In genomic region chr2:73987109-73987947, GRCh38 we compare ENCODE assay signal across 9 cellular contexts. TPM values are rescaled to one million over a fixed set of nuclear protein-coding genes. Genes with fewer than 3 reads are reported as not detected.
DNase-seq lines count a peak whose midpoint lies in the region; ATAC-seq, FAIRE-seq and TF ChIP-seq lines count a peak whose summit lies in the region.
"Had no signal": no experiment of that assay in that cellular context is flagged by ENCODE, and none has a peak within 500 bp of the region (broad histone marks: within the 10 kb centered on the region; RNA-seq: fewer than 3 reads in every experiment).

No MANE protein-coding gene starts in this region.

- no peak overlapping the region for H2BK5ac ChIP-seq in mesenchymal stem cell (ENCODE audit: low read depth, low read length, poor library complexity, severe bottlenecking)

- WGBS in mammary epithelial cell (ENCODE audit: low coverage, missing lambda C conversion rate) = 66% methylated on average over 15 of the region's 24 CpGs
- 68% methylated on average over 23 of the region's 24 CpGs for WGBS in mesenchymal stem cell
- 38 to 51% methylated on average over 24 of the region's 24 CpGs for WGBS in tibial nerve, 2 donors

- H3K23ac ChIP-seq in mesenchymal stem cell (ENCODE audit: low read length in 2 of 2) = no peak overlapping the region

- no peak for ATAC-seq in HG03342 (IDR thresholded peaks at IDR 0.05; ENCODE audit: unreplicated experiment)

- H3K18ac ChIP-seq in mesenchymal stem cell (ENCODE audit: low read depth in 1 of 2, low read length in 2 of 2) = no peak overlapping the region

- CTCF ChIA-PET in mammary epithelial cell (lab: Charles Lee; ENCODE audit: low non-redundant PET) = no interaction called here

- H3K27ac ChIP-seq in mammary epithelial cell (ENCODE audit: insufficient read depth, low read depth, low read length) = no peak overlapping the region
- no peak overlapping the region for H3K27ac ChIP-seq in mesenchymal stem cell (ENCODE audit: low read length, poor library complexity, severe bottlenecking)
- H3K27ac ChIP-seq in tibial artery = no peak overlapping the region
- no peak overlapping the region for H3K27ac ChIP-seq in tibial nerve
- H3K27ac ChIP-seq: SJSA1 had no signal

- no peak overlapping the region for H2BK120ac ChIP-seq in mesenchymal stem cell (ENCODE audit: low read depth, low read length)

- peak overlapping the region in 1 of 2 experiments; percentile 9 for H3K14ac ChIP-seq in mesenchymal stem cell (ENCODE audit: low read length in 2 of 2)

- TF ChIP-seq CTCF in mammary epithelial cell (conservative IDR thresholded peaks at IDR 0.05 in 1 of 2, IDR thresholded peaks at IDR 0.05 in 1 of 2; ENCODE audit: extremely low read depth in 1 of 2, insufficient read depth in 1 of 2, low read depth in 1 of 2, low read length in 2 of 2) (no peak), tibial artery (IDR thresholded peaks at IDR 0.05) (peak in 1 of 2 experiments; percentile 33), tibial nerve (IDR thresholded peaks at IDR 0.05) (peak in 2 of 5 experiments; percentile 16 to 30)

- no peak for TF ChIP-seq POLR2A in GM12891 (IDR thresholded peaks at IDR 0.05; ENCODE audit: low read depth, low read length)
- no peak for TF ChIP-seq POLR2A in tibial nerve (IDR thresholded peaks at IDR 0.05)

- no peak overlapping the region for H2BK15ac ChIP-seq in mesenchymal stem cell (ENCODE audit: low read depth, poor library complexity, severe bottlenecking)

- H3K79me2 ChIP-seq in mammary epithelial cell (ENCODE audit: insufficient read depth, low read length) = peaks cover 67% of the 10 kb centered on the region

- H4K91ac ChIP-seq in mesenchymal stem cell (ENCODE audit: low read length) = no peak overlapping the region

- no TSS peak for BruUV-seq in mammary epithelial cell (replicated peaks; lab: Mats Ljungman, UMichigan)

- peak; percentile 41 for FAIRE-seq in GM12891 (lab: Jason Lieb, UNC)

- H3K4me3 ChIP-seq in mammary epithelial cell (replicated peaks in 1 of 3; ENCODE audit: insufficient read depth in 1 of 3, low read depth in 2 of 3, low read length in 3 of 3) = peak overlapping the region in 2 of 3 experiments; percentile 19 to 33
- H3K4me3 ChIP-seq in mesenchymal stem cell (ENCODE audit: insufficient read depth in 1 of 2, low read depth in 1 of 2, low read length in 2 of 2) = no peak overlapping the region
- peak overlapping the region; percentile 0 to 10 for H3K4me3 ChIP-seq in tibial artery
- H3K4me3 ChIP-seq in tibial nerve = peak overlapping the region in 2 of 4 donors; percentile 4 to 76
- H3K4me3 ChIP-seq: SJSA1 had no signal

- H2AFZ ChIP-seq in mammary epithelial cell (ENCODE audit: low read depth, low read length) (no peak overlapping the region), mesenchymal stem cell (ENCODE audit: low read depth, low read length) (no peak overlapping the region)

- H3K9ac ChIP-seq in mammary epithelial cell (ENCODE audit: insufficient read depth, low read length) (no peak overlapping the region), mesenchymal stem cell (ENCODE audit: low read length) (no peak overlapping the region)

- no peak overlapping the region for H4K8ac ChIP-seq in mesenchymal stem cell (ENCODE audit: low read length)

- no peak overlapping the region for H2BK12ac ChIP-seq in mesenchymal stem cell (ENCODE audit: low read length in 2 of 2)

- H3K79me1 ChIP-seq in mesenchymal stem cell (replicated peaks; ENCODE audit: low read length, poor library complexity, severe bottlenecking) = peaks cover 41% of the 10 kb centered on the region

- no peak for TF ChIP-seq EP300 in tibial nerve (IDR thresholded peaks at IDR 0.05)

- H3K9me3 ChIP-seq in mammary epithelial cell (replicated peaks; ENCODE audit: insufficient read depth, low read length) (no peaks in the 10 kb centered on the region), mesenchymal stem cell (ENCODE audit: control insufficient read depth, low read length) (no peaks in the 10 kb centered on the region), tibial artery (no peaks in the 10 kb centered on the region), tibial nerve (no peaks in the 10 kb centered on the region)
- H3K9me3 ChIP-seq: SJSA1 had no signal

- intact Hi-C loops in mammary epithelial cell (cut with micrococcal nuclease) (no loop called here), tibial artery (cut with DNase I; ENCODE audit: low total_unique reads) (no loop called here)

- no peaks in the 10 kb centered on the region for H4K20me1 ChIP-seq in mammary epithelial cell (ENCODE audit: insufficient read depth, low read length)

- H3K36me3 ChIP-seq in mammary epithelial cell (ENCODE audit: insufficient read depth, low read length) = peaks cover 2% of the 10 kb centered on the region
- H3K36me3 ChIP-seq in mesenchymal stem cell (ENCODE audit: control insufficient read depth in 1 of 2, insufficient read depth in 2 of 2, low read depth in 1 of 2, low read length in 2 of 2) = peaks cover 0 to 11% of the 10 kb centered on the region in 2 experiments
- H3K36me3 ChIP-seq in tibial artery = no peaks in the 10 kb centered on the region
- no peaks in the 10 kb centered on the region for H3K36me3 ChIP-seq in tibial nerve

- DNase-seq in GM12891 (ENCODE audit: insufficient read length, low spot score) (no peak), RPMI8226 (peak; percentile 72), mammary epithelial cell (peak; percentile 39), mesenchymal stem cell (peak; percentile 55), tibial artery (no peak), tibial nerve (ENCODE audit: low spot score in 2 of 2) (no peak), A172 (ENCODE audit: low spot score) (no peak)

- peaks cover 57% of the 10 kb centered on the region for H3K4me1 ChIP-seq in mammary epithelial cell (ENCODE audit: insufficient read depth, low read length)
- H3K4me1 ChIP-seq in mesenchymal stem cell (ENCODE audit: control insufficient read depth, insufficient read depth, low read depth, low read length) = peaks cover 33% of the 10 kb centered on the region
- peaks cover 0 to 47% (median 34%) of the 10 kb centered on the region in 4 donors for H3K4me1 ChIP-seq in tibial artery
- H3K4me1 ChIP-seq in tibial nerve = peaks cover 0 to 43% (median 35%) of the 10 kb centered on the region in 4 donors

- H2AK5ac ChIP-seq in mesenchymal stem cell (ENCODE audit: low read length, severe bottlenecking) = no peak overlapping the region

- H3K4ac ChIP-seq in mesenchymal stem cell (ENCODE audit: low read depth in 1 of 2, low read length in 2 of 2) = no peak overlapping the region

- in situ Hi-C loops in mammary epithelial cell (cut with MboI; ENCODE audit: low sequenced_read_pairs in 2 of 2) = no loop called here

- no peaks in the 10 kb centered on the region for H3K27me3 ChIP-seq in mammary epithelial cell (ENCODE audit: insufficient read depth, low read length)
- peaks cover 0 to 23% of the 10 kb centered on the region in 2 experiments for H3K27me3 ChIP-seq in mesenchymal stem cell (ENCODE audit: control insufficient read depth in 1 of 2, insufficient read depth in 1 of 2, low read length in 2 of 2)
- H3K27me3 ChIP-seq in tibial artery = no peaks in the 10 kb centered on the region
- no peaks in the 10 kb centered on the region for H3K27me3 ChIP-seq in tibial nerve
- H3K27me3 ChIP-seq: SJSA1 had no signal

- H3K4me2 ChIP-seq in mammary epithelial cell (ENCODE audit: insufficient read depth, low read depth, low read length) (peak overlapping the region; percentile 77), mesenchymal stem cell (ENCODE audit: low read length, poor library complexity, severe bottlenecking) (no peak overlapping the region)

- dilution Hi-C loops in mammary epithelial cell (cut with HindIII; ENCODE audit: low sequenced_read_pairs) = no loop called here

TF ChIP-seq in GM12891, 5 proteins besides CTCF, POLR2A, EP300 and RAD21:
- no peak for TF ChIP-seq SPI1 (IDR thresholded peaks at IDR 0.05; ENCODE audit: low read depth, low read length)
- no peak for TF ChIP-seq POU2F2 (IDR thresholded peaks at IDR 0.05; ENCODE audit: low read depth, low read length)
- TF ChIP-seq PAX5 (IDR thresholded peaks at IDR 0.05; ENCODE audit: insufficient read depth, low read length, severe bottlenecking) = no peak
- TF ChIP-seq TAF1 (IDR thresholded peaks at IDR 0.05; ENCODE audit: low read depth, low read length) = no peak
- no peak for TF ChIP-seq POLR2AphosphoS5 (IDR thresholded peaks at IDR 0.05; ENCODE audit: low read depth, low read length)

RNA-seq across cellular contexts. Expression of gene TET3, which starts 2.6 kb away (rescaled TPM):
- polyA plus RNA-seq in GM12891 (2012; ENCODE audit: low read depth, missing spikeins) = 9.6 TPM
- total RNA-seq in mammary epithelial cell = 10 to 100 TPM in 1 of 2 donors, 1 to 10 TPM in 1; 6.0 to 14.9 TPM
- 3.1 TPM for polyA plus RNA-seq in mammary epithelial cell
- 16.0 TPM for polyA minus RNA-seq in mammary epithelial cell
- polyA plus RNA-seq in mesenchymal stem cell (2013, experiment 1 of 2) = 3.7 TPM
- polyA plus RNA-seq in mesenchymal stem cell (2013, experiment 2 of 2) = 3.4 TPM
- total RNA-seq in tibial nerve = 10 to 100 TPM in 1 of 4 donors, 1 to 10 TPM in 3; 4.3 to 14.1 (median 6.6) TPM
- total RNA-seq in A172 (2014; rRNA removed; shearing (Covaris generic)) = 6.5 and 9.9 TPM in 2 replicates

Comparison
In these comparisons a context has a peak if more than half of its experiments do, and no peak if none do; other contexts are left out.
1. DNase-seq: peak in RPMI8226 (single experiment), mammary epithelial cell (single experiment) and mesenchymal stem cell (single experiment); none in GM12891 (single experiment), tibial artery (0 of 2), tibial nerve (0 of 2) and A172 (single experiment).
2. H3K4me3 ChIP-seq: peak in mammary epithelial cell (2 of 3) and tibial artery (2 of 2); none in mesenchymal stem cell (0 of 2).